8 cellular contexts compared by ENCODE assay signal in the genomic region with DNA sequence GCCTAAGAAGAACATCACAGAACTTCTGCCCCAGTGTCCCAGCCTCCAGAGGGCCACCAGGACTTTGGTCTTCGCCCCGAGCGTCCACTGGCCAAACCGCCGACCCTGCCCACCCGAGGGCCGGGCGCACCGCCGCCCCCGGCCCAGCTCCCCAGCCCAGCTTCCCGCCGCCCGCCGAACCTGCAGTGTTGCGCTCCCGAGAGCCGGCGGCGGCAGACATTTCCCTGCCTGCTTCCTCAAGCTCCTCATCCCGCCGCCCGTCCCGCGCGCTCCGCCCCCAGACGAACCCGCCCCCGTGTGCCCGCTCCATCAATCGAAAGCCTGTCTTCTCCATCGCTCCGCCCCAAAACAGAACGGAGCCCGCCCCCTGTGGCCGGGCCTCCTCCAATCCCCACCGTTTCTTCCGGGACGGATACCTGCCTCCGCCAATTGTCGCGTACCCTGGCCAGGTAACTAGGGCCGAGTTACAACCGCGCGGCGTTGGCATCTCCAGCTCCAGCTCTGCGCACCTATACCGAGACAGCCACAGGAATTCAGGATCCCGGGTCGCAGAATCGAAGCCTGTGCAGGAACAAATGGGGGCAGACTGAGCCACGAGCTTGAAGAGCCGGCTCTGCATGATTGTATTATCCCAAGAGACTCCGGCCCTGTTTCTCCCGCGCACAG. TPM values are rescaled to one million over a fixed set of nuclear protein-coding genes. Genes with fewer than 3 reads are reported as not detected.
DNase-seq lines count a peak whose midpoint lies in the region; ATAC-seq and TF ChIP-seq lines count a peak whose summit lies in the region.

No MANE protein-coding gene starts in this region.

- TF ChIP-seq CTCF in GM06990 (IDR thresholded peaks at IDR 0.05; ENCODE audit: insufficient read depth, low read length, poor library complexity, severe bottlenecking) (no peak), HFFc6 (IDR thresholded peaks at IDR 0.05) (peak; percentile 57; the same call in 1 of the 2 replicates), gastroesophageal sphincter (IDR thresholded peaks at IDR 0.05) (peak in 2 of 4 experiments; percentile 15 to 34)

- no peaks in the 10 kb centered on the region; the same call in none of the 2 replicates for H3K27me3 Mint-ChIP-seq in HFFc6 (ENCODE audit: insufficient read depth)

- DNase-seq in GM06990 (ENCODE audit: extremely low read depth, insufficient read length) (peak; percentile 98), HFFc6 (peak; percentile 91), NAMALWA (ENCODE audit: low spot score) (peak; percentile 98), SJSA1 (ENCODE audit: low read depth in 1 of 2, low spot score in 2 of 2) (peak; percentile 88 to 96), non-pigmented ciliary epithelial cell (ENCODE audit: low read depth) (peak; percentile 73), substantia nigra (lab: John Stamatoyannopoulos, UW) (peak; percentile 68 to 96 (median 90))
- peak; percentile 98 for DNase-seq in activated naive CD4-positive, alpha-beta T cell treated with Interleukin-2 at 50 U/mL for 16 hours

- H3K4me1 ChIP-seq in SJSA1 (replicated peaks) (peaks cover 12% of the 10 kb centered on the region; the same call in 1 of the 2 replicates), gastroesophageal sphincter (peaks cover 0 to 30% (median 6%) of the 10 kb centered on the region in 3 donors)

- H3K36me3 ChIP-seq in GM06990 (ENCODE audit: control insufficient read depth, insufficient read depth, low read length) (peaks cover 1% of the 10 kb centered on the region; the same call in 1 of the 2 replicates), SJSA1 (peaks cover 11% of the 10 kb centered on the region), gastroesophageal sphincter (peaks cover 0 to 42% of the 10 kb centered on the region in 2 donors)

- no peaks in the 10 kb centered on the region for H3K9me3 Mint-ChIP-seq in HFFc6

- TF ChIP-seq POLR2A in gastroesophageal sphincter (IDR thresholded peaks at IDR 0.05), result no peak

- H3K4me3 Mint-ChIP-seq in HFFc6, result peak overlapping the region; percentile 91

- no peak for TF ChIP-seq EP300 in gastroesophageal sphincter (IDR thresholded peaks at IDR 0.05)

- H3K27ac Mint-ChIP-seq in HFFc6, result peak overlapping the region; percentile 71

- H3K27me3 ChIP-seq in GM06990 (replicated peaks; ENCODE audit: control insufficient read depth, insufficient read depth, low read length) (no peaks in the 10 kb centered on the region), SJSA1 (replicated peaks) (no peaks in the 10 kb centered on the region), gastroesophageal sphincter (no peaks in the 10 kb centered on the region)

- peak overlapping the region; percentile 78 for H3K4me3 ChIP-seq in GM06990 (replicated peaks; ENCODE audit: low read depth, low read length)
- H3K4me3 ChIP-seq in SJSA1, result peak overlapping the region; percentile 68
- peak overlapping the region; percentile 55 to 80 for H3K4me3 ChIP-seq in gastroesophageal sphincter

- H3K27ac ChIP-seq in SJSA1 (no peak overlapping the region), gastroesophageal sphincter (peak overlapping the region in 3 of 4 donors; percentile 69 to 77 (median 73)), substantia nigra (ENCODE audit: low read depth, low read length, poor library complexity, severe bottlenecking) (peak overlapping the region; percentile 49)

- H3K9me3 ChIP-seq in SJSA1 (replicated peaks) (no peaks in the 10 kb centered on the region), gastroesophageal sphincter (no peaks in the 10 kb centered on the region)

- peaks cover 14% of the 10 kb centered on the region; the same call in 1 of the 2 replicates for H3K36me3 Mint-ChIP-seq in HFFc6 (ENCODE audit: low read depth)

- WGBS in gastroesophageal sphincter (ENCODE audit: low coverage in 1 of 2), 2 donors, result 0% methylated on average over 3 to 4 of the region's 58 CpGs

- peak; percentile 100 for ATAC-seq in gastroesophageal sphincter

- peaks cover 36% of the 10 kb centered on the region for H3K4me1 Mint-ChIP-seq in HFFc6 (ENCODE audit: low read depth)

RNA-seq across cellular contexts. Expression of a gene that starts 15.2 kb away (rescaled TPM):
- 10 to 100 TPM in 4 of 6 experiments, 1 to 10 TPM in 2; 9.6 to 16.0 (median 12.7) TPM for total RNA-seq in HFFc6 (2021; fragmentation: NEBNext Ultra II Directional; extraction: Animal tissue kit (Norgen Biotek cat#: 25700))
- total RNA-seq in SJSA1 (2014; rRNA removed; shearing (Covaris generic)), result 10.9 and 18.7 TPM in 2 replicates
- 10 to 100 TPM; 32.6 to 80.8 (median 37.7) TPM for total RNA-seq in gastroesophageal sphincter

RNA-seq across cellular contexts. Expression of a gene that starts 58.2 kb away (rescaled TPM):
- 10 to 100 TPM; 71.6 to 91.6 (median 81.3) TPM for total RNA-seq in HFFc6 (2021; fragmentation: NEBNext Ultra II Directional; extraction: Animal tissue kit (Norgen Biotek cat#: 25700))
- total RNA-seq in SJSA1 (2014; rRNA removed; shearing (Covaris generic)), result 160 and 229 TPM in 2 replicates
- total RNA-seq in gastroesophageal sphincter, result 10 to 100 TPM; 44.0 to 61.9 (median 50.9) TPM
